Comparison of ENCODE assay signal across 8 cellular contexts in genomic region chr10:92847185-92847864, GRCh38. TPM values are rescaled to one million over a fixed set of nuclear protein-coding genes. Genes with fewer than 3 reads are reported as not detected.
DNase-seq lines count a peak whose midpoint lies in the region; ATAC-seq and TF ChIP-seq lines count a peak whose summit lies in the region.

No MANE protein-coding gene starts in this region.

- no peak overlapping the region for H3K4me3 ChIP-seq in CD8-positive, alpha-beta memory T cell (ENCODE audit: low read length)
- peak overlapping the region; percentile 23 for H3K4me3 ChIP-seq in mucosa of stomach (ENCODE audit: low read length)
- peak overlapping the region in 1 of 4 donors; percentile 99 for H3K4me3 ChIP-seq in stomach

- H3K9ac ChIP-seq in mucosa of stomach (ENCODE audit: low read length): no peak overlapping the region

- H3K27me3 Mint-ChIP-seq in CD8-positive, alpha-beta memory T cell: no peaks in the 10 kb centered on the region
- H3K27me3 Mint-ChIP-seq in activated naive CD8-positive, alpha-beta T cell: peaks cover 2% of the 10 kb centered on the region

- peaks cover 13% of the 10 kb centered on the region for H3K4me1 ChIP-seq in CD8-positive, alpha-beta memory T cell (ENCODE audit: insufficient read depth, low read length)
- H3K4me1 ChIP-seq in mucosa of stomach (ENCODE audit: control insufficient read depth, insufficient read depth, low read length): peaks cover 8% of the 10 kb centered on the region
- H3K4me1 ChIP-seq in stomach: peaks cover 6 to 36% (median 17%) of the 10 kb centered on the region in 4 donors

- CTCF ChIA-PET in CD8-positive, alpha-beta memory T cell (lab: Charles Lee): interaction anchor here (1.0 to 2.0 kb wide), 8 partner anchors 9 to 505 kb away, joined by 3 to 13 read pairs (median 3); no protein-coding TSS in a partner anchor

- DNase-seq in CD8-positive, alpha-beta memory T cell: no peak
- DNase-seq in KG1 (lab: John Stamatoyannopoulos, UW) (peak; percentile 25), DMS114 treated with DMSO at 0.1 percent for 48 hours (lab: John Stamatoyannopoulos, UW; ENCODE audit: unreplicated experiment) (no peak), stomach (no peak)
- no peak for DNase-seq in stimulated activated naive CD4-positive, alpha-beta T cell treated with Interleukin-2 at 50 U/mL for 16 hours (lab: John Stamatoyannopoulos, UW)

- H3K27ac ChIP-seq in CD8-positive, alpha-beta memory T cell (ENCODE audit: low read depth, low read length): peak overlapping the region; percentile 45
- peak overlapping the region in 2 of 5 donors; percentile 82 to 97 for H3K27ac ChIP-seq in stomach

- WGBS in stomach, 5 donors: 30 to 58% (median 54%) methylated on average over 4 of the region's 4 CpGs

- H3K4me3 Mint-ChIP-seq in CD8-positive, alpha-beta memory T cell: peak overlapping the region; percentile 88 to 92 (median 91)
- peak overlapping the region; percentile 90 for H3K4me3 Mint-ChIP-seq in activated naive CD8-positive, alpha-beta T cell

- TF ChIP-seq CTCF in stomach (IDR thresholded peaks at IDR 0.05): no peak

- no peak for TF ChIP-seq POLR2A in stomach (IDR thresholded peaks at IDR 0.05)

- peaks cover 13 to 23% (median 16%) of the 10 kb centered on the region in 3 donors for H3K4me1 Mint-ChIP-seq in CD8-positive, alpha-beta memory T cell
- peaks cover 29% of the 10 kb centered on the region for H3K4me1 Mint-ChIP-seq in activated naive CD8-positive, alpha-beta T cell (ENCODE audit: low read depth)

- no peak for TF ChIP-seq EP300 in stomach (IDR thresholded peaks at IDR 0.05)

- no peaks in the 10 kb centered on the region for H3K9me3 ChIP-seq in CD8-positive, alpha-beta memory T cell (ENCODE audit: low read length)
- H3K9me3 ChIP-seq in mucosa of stomach (ENCODE audit: control insufficient read depth, low read length) (no peaks in the 10 kb centered on the region), stomach (no peaks in the 10 kb centered on the region)

- H3K36me3 Mint-ChIP-seq in CD8-positive, alpha-beta memory T cell: peaks cover 0 to 1% (median 0%) of the 10 kb centered on the region in 3 donors
- no peaks in the 10 kb centered on the region for H3K36me3 Mint-ChIP-seq in activated naive CD8-positive, alpha-beta T cell

- POLR2A ChIA-PET in CD8-positive, alpha-beta memory T cell (lab: Charles Lee): interaction anchor here (0.6 kb wide), 2 partner anchors 55 to 101 kb away, joined by 3 to 4 read pairs; no protein-coding TSS in a partner anchor

- H3K27me3 ChIP-seq in CD8-positive, alpha-beta memory T cell (ENCODE audit: insufficient read depth, low read length, poor library complexity, severe bottlenecking): no peaks in the 10 kb centered on the region
- H3K27me3 ChIP-seq in mucosa of stomach (ENCODE audit: control insufficient read depth, insufficient read depth, low read length) (no peaks in the 10 kb centered on the region), stomach (no peaks in the 10 kb centered on the region)

- H3K27ac Mint-ChIP-seq in CD8-positive, alpha-beta memory T cell: peak overlapping the region; percentile 42 to 94 (median 90)
- H3K27ac Mint-ChIP-seq in activated naive CD8-positive, alpha-beta T cell: peak overlapping the region; percentile 92

- no peak for ATAC-seq in GM21717 (IDR thresholded peaks at IDR 0.05; ENCODE audit: unreplicated experiment)

- no peaks in the 10 kb centered on the region for H3K36me3 ChIP-seq in CD8-positive, alpha-beta memory T cell (ENCODE audit: insufficient read depth, low read length)
- H3K36me3 ChIP-seq in mucosa of stomach (ENCODE audit: control insufficient read depth, insufficient read depth, low read length) (no peaks in the 10 kb centered on the region), stomach (no peaks in the 10 kb centered on the region)

- intact Hi-C loops in stomach (cut with DNase I; ENCODE audit: low total_unique reads): no loop called here

- no peaks in the 10 kb centered on the region for H3K9me3 Mint-ChIP-seq in CD8-positive, alpha-beta memory T cell
- no peaks in the 10 kb centered on the region for H3K9me3 Mint-ChIP-seq in activated naive CD8-positive, alpha-beta T cell (ENCODE audit: low read depth)

RNA-seq across cellular contexts. Expression of gene EXOC6, which starts 1.0 kb away (rescaled TPM):
- 10 to 100 TPM; 10.6 to 10.9 TPM for total RNA-seq in CD8-positive, alpha-beta memory T cell
- polyA plus RNA-seq in CD8-positive, alpha-beta memory T cell: 7.3 TPM
- 10 to 100 TPM in 2 of 5 donors, 1 to 10 TPM in 3; 1.7 to 21.3 (median 8.9) TPM for total RNA-seq in stomach
- polyA plus RNA-seq in stomach: 1 to 10 TPM; 3.3 to 4.9 (median 4.2) TPM
